ENCODE assay signal across 2 cellular contexts in the genomic region with DNA sequence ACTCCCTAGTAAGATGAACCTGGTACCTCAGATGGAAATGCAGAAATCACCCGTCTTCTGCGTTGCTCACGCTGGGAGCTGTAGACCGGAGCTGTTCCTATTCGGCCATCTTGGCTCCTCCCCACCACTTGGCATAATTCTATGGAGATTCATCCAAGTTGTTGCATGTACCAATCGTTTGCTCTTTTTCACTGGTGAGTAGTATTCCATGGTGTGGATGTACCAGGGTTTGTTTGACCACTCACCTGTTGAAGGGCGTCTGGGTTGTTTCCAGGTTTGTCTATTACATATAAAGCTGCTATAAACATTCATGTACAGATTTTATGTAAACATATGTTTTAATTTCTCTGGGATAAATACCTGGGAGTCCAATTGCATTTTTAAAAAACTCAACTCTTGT.
A peak's percentile ranks its signal among the peaks of the same experiment; 100 is the strongest.
TF ChIP-seq lines count a peak whose summit lies in the region.

No MANE protein-coding gene starts in this region.

TF ChIP-seq in SK-N-SH treated with all-trans-retinoic acid at 6 μM for 48 hours, 23 proteins besides CTCF, POLR2A, EP300 and RAD21:
- peak; percentile 90 for TF ChIP-seq ZNF8 (CRISPR knock-in tag; IDR thresholded peaks at IDR 0.05)

TF ChIP-seq in K562, 482 proteins besides CTCF, POLR2A, EP300 and RAD21:
- peak; percentile 20 for TF ChIP-seq RBM25 (IDR thresholded peaks at IDR 0.05; ENCODE audit: low read depth, low read length, severe bottlenecking)
- TF ChIP-seq ZNF146 (CRISPR knock-in tag; IDR thresholded peaks at IDR 0.05; ENCODE audit: unreplicated experiment) = peak; percentile 94
- TF ChIP-seq BCOR (IDR thresholded peaks at IDR 0.05) = 0 out of 2 replicates have a peak, but pooled peaks have one; percentile 27
